1 cellular context compared by ENCODE assay signal in the genomic region with DNA sequence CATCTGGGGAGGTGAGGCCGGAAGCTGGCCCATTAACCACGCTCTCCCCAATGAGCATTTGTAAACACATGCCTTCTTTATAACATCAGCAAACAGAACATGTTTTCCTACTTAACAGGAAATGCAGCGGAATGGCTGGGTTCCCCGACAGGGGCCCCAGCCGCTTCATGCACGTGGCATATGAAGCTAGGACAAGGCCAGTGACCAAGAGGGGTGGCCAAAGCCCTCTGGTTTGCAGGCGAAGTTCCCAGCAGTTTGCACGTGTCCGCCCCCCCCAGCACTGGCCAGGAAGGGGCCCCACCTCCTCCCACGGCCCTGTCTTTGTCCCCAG.
A peak's percentile ranks its signal among the peaks of the same experiment; 100 is the strongest.
TF ChIP-seq lines count a peak whose summit lies in the region.

No MANE protein-coding gene starts in this region.

TF ChIP-seq in HepG2, 621 proteins besides CTCF, POLR2A, EP300 and RAD21 (continued from another document and continues in another):
- peak; percentile 78 for TF ChIP-seq ATF2 (CRISPR knock-in tag; IDR thresholded peaks at IDR 0.05)
- peak; percentile 78; the same call in 1 of the 2 replicates for TF ChIP-seq ARNT2 (CRISPR knock-in tag; IDR thresholded peaks at IDR 0.05; ENCODE audit: low read depth)
- no peak for TF ChIP-seq ZNF17 (CRISPR knock-in tag; IDR thresholded peaks at IDR 0.05)
- no peak for TF ChIP-seq PAF1 (CRISPR knock-in tag; IDR thresholded peaks at IDR 0.05)
- TF ChIP-seq TCF7 (IDR thresholded peaks at IDR 0.05; ENCODE audit: low read depth), result 0 out of 2 replicates have a peak, but pooled peaks have one; percentile 31
- 0 out of 2 replicates have a peak, but pooled peaks have one; percentile 69 for TF ChIP-seq ZNF292 (CRISPR knock-in tag; IDR thresholded peaks at IDR 0.05; ENCODE audit: borderline replicate concordance, low read depth)
- TF ChIP-seq ZNF567 (CRISPR knock-in tag; IDR thresholded peaks at IDR 0.05; ENCODE audit: borderline replicate concordance), result no peak; the same call in 1 of the 2 replicates
- no peak for TF ChIP-seq ZC3H4 (CRISPR knock-in tag; IDR thresholded peaks at IDR 0.05; ENCODE audit: borderline replicate concordance)
- TF ChIP-seq, protein P1, sequence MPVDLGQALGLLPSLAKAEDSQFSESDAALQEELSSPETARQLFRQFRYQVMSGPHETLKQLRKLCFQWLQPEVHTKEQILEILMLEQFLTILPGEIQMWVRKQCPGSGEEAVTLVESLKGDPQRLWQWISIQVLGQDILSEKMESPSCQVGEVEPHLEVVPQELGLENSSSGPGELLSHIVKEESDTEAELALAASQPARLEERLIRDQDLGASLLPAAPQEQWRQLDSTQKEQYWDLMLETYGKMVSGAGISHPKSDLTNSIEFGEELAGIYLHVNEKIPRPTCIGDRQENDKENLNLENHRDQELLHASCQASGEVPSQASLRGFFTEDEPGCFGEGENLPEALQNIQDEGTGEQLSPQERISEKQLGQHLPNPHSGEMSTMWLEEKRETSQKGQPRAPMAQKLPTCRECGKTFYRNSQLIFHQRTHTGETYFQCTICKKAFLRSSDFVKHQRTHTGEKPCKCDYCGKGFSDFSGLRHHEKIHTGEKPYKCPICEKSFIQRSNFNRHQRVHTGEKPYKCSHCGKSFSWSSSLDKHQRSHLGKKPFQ (CRISPR knock-in tag; IDR thresholded peaks at IDR 0.05; ENCODE audit: insufficient replicate concordance), result peak; percentile 71
- TF ChIP-seq, protein P2, sequence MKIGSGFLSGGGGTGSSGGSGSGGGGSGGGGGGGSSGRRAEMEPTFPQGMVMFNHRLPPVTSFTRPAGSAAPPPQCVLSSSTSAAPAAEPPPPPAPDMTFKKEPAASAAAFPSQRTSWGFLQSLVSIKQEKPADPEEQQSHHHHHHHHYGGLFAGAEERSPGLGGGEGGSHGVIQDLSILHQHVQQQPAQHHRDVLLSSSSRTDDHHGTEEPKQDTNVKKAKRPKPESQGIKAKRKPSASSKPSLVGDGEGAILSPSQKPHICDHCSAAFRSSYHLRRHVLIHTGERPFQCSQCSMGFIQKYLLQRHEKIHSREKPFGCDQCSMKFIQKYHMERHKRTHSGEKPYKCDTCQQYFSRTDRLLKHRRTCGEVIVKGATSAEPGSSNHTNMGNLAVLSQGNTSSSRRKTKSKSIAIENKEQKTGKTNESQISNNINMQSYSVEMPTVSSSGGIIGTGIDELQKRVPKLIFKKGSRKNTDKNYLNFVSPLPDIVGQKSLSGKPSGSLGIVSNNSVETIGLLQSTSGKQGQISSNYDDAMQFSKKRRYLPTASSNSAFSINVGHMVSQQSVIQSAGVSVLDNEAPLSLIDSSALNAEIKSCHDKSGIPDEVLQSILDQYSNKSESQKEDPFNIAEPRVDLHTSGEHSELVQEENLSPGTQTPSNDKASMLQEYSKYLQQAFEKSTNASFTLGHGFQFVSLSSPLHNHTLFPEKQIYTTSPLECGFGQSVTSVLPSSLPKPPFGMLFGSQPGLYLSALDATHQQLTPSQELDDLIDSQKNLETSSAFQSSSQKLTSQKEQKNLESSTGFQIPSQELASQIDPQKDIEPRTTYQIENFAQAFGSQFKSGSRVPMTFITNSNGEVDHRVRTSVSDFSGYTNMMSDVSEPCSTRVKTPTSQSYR (CRISPR knock-in tag; IDR thresholded peaks at IDR 0.05; ENCODE audit: borderline replicate concordance), result peak; percentile 44; the same call in 1 of the 2 replicates
- 0 out of 2 replicates have a peak, but pooled peaks have one; percentile 52 for TF ChIP-seq ZNF543 (CRISPR knock-in tag; IDR thresholded peaks at IDR 0.05)
- peak; percentile 71 for TF ChIP-seq KAT8 (CRISPR knock-in tag; IDR thresholded peaks at IDR 0.05)
- TF ChIP-seq TAF15 (IDR thresholded peaks at IDR 0.05; ENCODE audit: low read depth, low read length, poor library complexity, severe bottlenecking), result no peak
- peak; percentile 44; the same call in 1 of the 2 replicates for TF ChIP-seq ZNF230 (CRISPR knock-in tag; IDR thresholded peaks at IDR 0.05)
- TF ChIP-seq MYNN (CRISPR knock-in tag; IDR thresholded peaks at IDR 0.05; ENCODE audit: low read depth), result peak; percentile 59; the same call in 1 of the 2 replicates
- peak; percentile 53; the same call in 1 of the 2 replicates for TF ChIP-seq HIVEP1 (CRISPR knock-in tag; IDR thresholded peaks at IDR 0.05)
- peak; percentile 41; the same call in 1 of the 2 replicates for TF ChIP-seq ZC3H13 (CRISPR knock-in tag; IDR thresholded peaks at IDR 0.05)
- TF ChIP-seq ELF4 (CRISPR knock-in tag; IDR thresholded peaks at IDR 0.05; ENCODE audit: borderline replicate concordance), result peak; percentile 60; the same call in 1 of the 2 replicates
- peak; percentile 95 for TF ChIP-seq TFE3 (CRISPR knock-in tag; IDR thresholded peaks at IDR 0.05)
- TF ChIP-seq ZNF274 (CRISPR knock-in tag; IDR thresholded peaks at IDR 0.05), result 0 out of 2 replicates have a peak, but pooled peaks have one; percentile 44
- TF ChIP-seq FOXO1 (CRISPR knock-in tag; IDR thresholded peaks at IDR 0.05), result peak; percentile 75; the same call in 1 of the 2 replicates
- peak in 1 of 2 experiments; percentile 63; a peak in 2 of 4 replicates for TF ChIP-seq KLF16 (CRISPR knock-in tag; IDR thresholded peaks at IDR 0.05)
- peak; percentile 75 for TF ChIP-seq ELF1 (CRISPR knock-in tag; IDR thresholded peaks at IDR 0.05)
- no peak; the same call in 1 of the 2 replicates for TF ChIP-seq NFKBIZ (CRISPR knock-in tag; IDR thresholded peaks at IDR 0.05)
- TF ChIP-seq ZNF644 (CRISPR knock-in tag; IDR thresholded peaks at IDR 0.05; ENCODE audit: low read depth), result peak; percentile 49; the same call in 1 of the 2 replicates
- no peak for TF ChIP-seq SMARCE1 (IDR thresholded peaks at IDR 0.05; ENCODE audit: borderline replicate concordance)
- no peak for TF ChIP-seq SP1 (IDR thresholded peaks at IDR 0.05)
- TF ChIP-seq SP1 (CRISPR knock-in tag; IDR thresholded peaks at IDR 0.05), result 0 out of 2 replicates have a peak, but pooled peaks have one; percentile 29
- no peak for TF ChIP-seq ZNF432 (CRISPR knock-in tag; IDR thresholded peaks at IDR 0.05; ENCODE audit: borderline replicate concordance)
- TF ChIP-seq, protein P3, sequence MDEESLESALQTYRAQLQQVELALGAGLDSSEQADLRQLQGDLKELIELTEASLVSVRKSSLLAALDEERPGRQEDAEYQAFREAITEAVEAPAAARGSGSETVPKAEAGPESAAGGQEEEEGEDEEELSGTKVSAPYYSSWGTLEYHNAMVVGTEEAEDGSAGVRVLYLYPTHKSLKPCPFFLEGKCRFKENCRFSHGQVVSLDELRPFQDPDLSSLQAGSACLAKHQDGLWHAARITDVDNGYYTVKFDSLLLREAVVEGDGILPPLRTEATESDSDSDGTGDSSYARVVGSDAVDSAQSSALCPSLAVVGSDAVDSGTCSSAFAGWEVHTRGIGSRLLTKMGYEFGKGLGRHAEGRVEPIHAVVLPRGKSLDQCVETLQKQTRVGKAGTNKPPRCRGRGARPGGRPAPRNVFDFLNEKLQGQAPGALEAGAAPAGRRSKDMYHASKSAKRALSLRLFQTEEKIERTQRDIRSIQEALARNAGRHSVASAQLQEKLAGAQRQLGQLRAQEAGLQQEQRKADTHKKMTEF (CRISPR knock-in tag; IDR thresholded peaks at IDR 0.05), result peak; percentile 95
- TF ChIP-seq ZKSCAN5 (CRISPR knock-in tag; IDR thresholded peaks at IDR 0.05), result peak; percentile 52; the same call in 1 of the 2 replicates
- peak; percentile 84 for TF ChIP-seq RARA (CRISPR knock-in tag; IDR thresholded peaks at IDR 0.05)
- no peak for TF ChIP-seq CEBPB (IDR thresholded peaks at IDR 0.05; ENCODE audit: borderline replicate concordance, low read depth, low read length)
- TF ChIP-seq, protein P4, sequence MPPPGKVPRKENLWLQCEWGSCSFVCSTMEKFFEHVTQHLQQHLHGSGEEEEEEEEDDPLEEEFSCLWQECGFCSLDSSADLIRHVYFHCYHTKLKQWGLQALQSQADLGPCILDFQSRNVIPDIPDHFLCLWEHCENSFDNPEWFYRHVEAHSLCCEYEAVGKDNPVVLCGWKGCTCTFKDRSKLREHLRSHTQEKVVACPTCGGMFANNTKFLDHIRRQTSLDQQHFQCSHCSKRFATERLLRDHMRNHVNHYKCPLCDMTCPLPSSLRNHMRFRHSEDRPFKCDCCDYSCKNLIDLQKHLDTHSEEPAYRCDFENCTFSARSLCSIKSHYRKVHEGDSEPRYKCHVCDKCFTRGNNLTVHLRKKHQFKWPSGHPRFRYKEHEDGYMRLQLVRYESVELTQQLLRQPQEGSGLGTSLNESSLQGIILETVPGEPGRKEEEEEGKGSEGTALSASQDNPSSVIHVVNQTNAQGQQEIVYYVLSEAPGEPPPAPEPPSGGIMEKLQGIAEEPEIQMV (CRISPR knock-in tag; IDR thresholded peaks at IDR 0.05; ENCODE audit: low read depth), result peak; percentile 66; the same call in 1 of the 2 replicates
- peak; percentile 91 for TF ChIP-seq ZNF781 (CRISPR knock-in tag; IDR thresholded peaks at IDR 0.05; ENCODE audit: borderline replicate concordance, not compliant biosample characterization)
- no peak for TF ChIP-seq SOX6 (IDR thresholded peaks at IDR 0.05)
- TF ChIP-seq SOX6 (CRISPR knock-in tag; IDR thresholded peaks at IDR 0.05), result peak; percentile 93
- no peak for TF ChIP-seq ZNF589 (CRISPR knock-in tag; conservative IDR thresholded peaks at IDR 0.05)
- TF ChIP-seq, protein P5, sequence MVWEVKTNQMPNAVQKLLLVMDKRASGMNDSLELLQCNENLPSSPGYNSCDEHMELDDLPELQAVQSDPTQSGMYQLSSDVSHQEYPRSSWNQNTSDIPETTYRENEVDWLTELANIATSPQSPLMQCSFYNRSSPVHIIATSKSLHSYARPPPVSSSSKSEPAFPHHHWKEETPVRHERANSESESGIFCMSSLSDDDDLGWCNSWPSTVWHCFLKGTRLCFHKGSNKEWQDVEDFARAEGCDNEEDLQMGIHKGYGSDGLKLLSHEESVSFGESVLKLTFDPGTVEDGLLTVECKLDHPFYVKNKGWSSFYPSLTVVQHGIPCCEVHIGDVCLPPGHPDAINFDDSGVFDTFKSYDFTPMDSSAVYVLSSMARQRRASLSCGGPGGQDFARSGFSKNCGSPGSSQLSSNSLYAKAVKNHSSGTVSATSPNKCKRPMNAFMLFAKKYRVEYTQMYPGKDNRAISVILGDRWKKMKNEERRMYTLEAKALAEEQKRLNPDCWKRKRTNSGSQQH (CRISPR knock-in tag; IDR thresholded peaks at IDR 0.05; ENCODE audit: low read depth), result no peak
- TF ChIP-seq ARNT (IDR thresholded peaks at IDR 0.05), result no peak
- no peak for TF ChIP-seq ZKSCAN8 (CRISPR knock-in tag; IDR thresholded peaks at IDR 0.05; ENCODE audit: borderline replicate concordance)
- TF ChIP-seq ZNF33A (CRISPR knock-in tag; IDR thresholded peaks at IDR 0.05; ENCODE audit: borderline replicate concordance), result peak; percentile 79; the same call in 1 of the 2 replicates
- TF ChIP-seq, protein P6, sequence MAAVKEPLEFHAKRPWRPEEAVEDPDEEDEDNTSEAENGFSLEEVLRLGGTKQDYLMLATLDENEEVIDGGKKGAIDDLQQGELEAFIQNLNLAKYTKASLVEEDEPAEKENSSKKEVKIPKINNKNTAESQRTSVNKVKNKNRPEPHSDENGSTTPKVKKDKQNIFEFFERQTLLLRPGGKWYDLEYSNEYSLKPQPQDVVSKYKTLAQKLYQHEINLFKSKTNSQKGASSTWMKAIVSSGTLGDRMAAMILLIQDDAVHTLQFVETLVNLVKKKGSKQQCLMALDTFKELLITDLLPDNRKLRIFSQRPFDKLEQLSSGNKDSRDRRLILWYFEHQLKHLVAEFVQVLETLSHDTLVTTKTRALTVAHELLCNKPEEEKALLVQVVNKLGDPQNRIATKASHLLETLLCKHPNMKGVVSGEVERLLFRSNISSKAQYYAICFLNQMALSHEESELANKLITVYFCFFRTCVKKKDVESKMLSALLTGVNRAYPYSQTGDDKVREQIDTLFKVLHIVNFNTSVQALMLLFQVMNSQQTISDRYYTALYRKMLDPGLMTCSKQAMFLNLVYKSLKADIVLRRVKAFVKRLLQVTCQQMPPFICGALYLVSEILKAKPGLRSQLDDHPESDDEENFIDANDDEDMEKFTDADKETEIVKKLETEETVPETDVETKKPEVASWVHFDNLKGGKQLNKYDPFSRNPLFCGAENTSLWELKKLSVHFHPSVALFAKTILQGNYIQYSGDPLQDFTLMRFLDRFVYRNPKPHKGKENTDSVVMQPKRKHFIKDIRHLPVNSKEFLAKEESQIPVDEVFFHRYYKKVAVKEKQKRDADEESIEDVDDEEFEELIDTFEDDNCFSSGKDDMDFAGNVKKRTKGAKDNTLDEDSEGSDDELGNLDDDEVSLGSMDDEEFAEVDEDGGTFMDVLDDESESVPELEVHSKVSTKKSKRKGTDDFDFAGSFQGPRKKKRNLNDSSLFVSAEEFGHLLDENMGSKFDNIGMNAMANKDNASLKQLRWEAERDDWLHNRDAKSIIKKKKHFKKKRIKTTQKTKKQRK (IDR thresholded peaks at IDR 0.05; ENCODE audit: low read length), result no peak
- TF ChIP-seq RFX5 (IDR thresholded peaks at IDR 0.05; ENCODE audit: low read depth, low read length), result no peak
- TF ChIP-seq ZNF335 (CRISPR knock-in tag; IDR thresholded peaks at IDR 0.05), result peak; percentile 73; the same call in 1 of the 2 replicates
- peak; percentile 76; the same call in 1 of the 2 replicates for TF ChIP-seq ZNF234 (CRISPR knock-in tag; conservative IDR thresholded peaks at IDR 0.05)
- no peak for TF ChIP-seq PRMT3 (CRISPR knock-in tag; IDR thresholded peaks at IDR 0.05; ENCODE audit: borderline replicate concordance, low read depth)
